Comparison of ENCODE assay signal across 36 cellular contexts in the genomic region with DNA sequence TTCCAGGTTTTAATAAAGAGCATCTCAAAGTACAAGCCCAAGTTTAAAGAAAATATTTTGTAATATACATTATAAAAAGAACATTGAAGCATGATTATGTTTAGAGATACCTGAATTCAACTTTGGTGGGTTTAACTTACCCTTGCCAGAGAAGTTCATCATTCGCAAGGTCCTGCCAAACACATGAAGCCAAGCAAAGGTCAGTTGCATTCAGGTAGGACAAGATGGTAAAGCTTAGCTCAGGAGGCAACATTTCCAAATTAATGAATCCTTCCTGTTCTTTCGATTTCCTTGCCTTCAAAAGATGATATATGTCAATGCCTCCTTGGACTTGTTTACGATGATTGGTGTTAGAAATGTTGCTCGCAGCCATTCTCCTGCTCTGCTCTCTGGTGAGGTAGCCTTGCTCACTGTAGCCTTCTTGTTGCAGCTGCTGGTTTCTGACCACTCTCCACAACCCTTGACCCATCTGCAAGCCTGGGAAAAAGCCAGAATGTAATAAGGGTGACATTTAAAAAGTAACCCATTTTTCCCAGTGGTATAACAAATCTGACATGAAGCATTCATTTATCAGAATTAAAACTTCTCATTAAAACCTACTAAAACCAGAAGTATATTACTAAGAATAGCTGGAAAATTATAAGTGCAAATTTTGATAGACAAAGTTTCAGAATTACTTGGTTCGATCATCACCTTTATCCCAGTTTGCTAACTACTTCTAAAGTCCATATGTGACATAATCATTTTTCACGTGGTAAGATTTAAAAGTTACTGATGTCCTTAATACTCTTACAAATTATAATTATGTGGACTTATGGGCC. TPM values are rescaled to one million over a fixed set of nuclear protein-coding genes. Genes with fewer than 3 reads are reported as not detected.
A peak's percentile ranks its signal among the peaks of the same experiment; 100 is the strongest.
DNase-seq lines count a peak whose midpoint lies in the region; ATAC-seq, FAIRE-seq and TF ChIP-seq lines count a peak whose summit lies in the region.
"Had no signal": no experiment of that assay in that cellular context is flagged by ENCODE, and none has a peak within 500 bp of the region (broad histone marks: within the 10 kb centered on the region; RNA-seq: fewer than 3 reads in every experiment).

No MANE protein-coding gene starts in this region.

- no peak for TF ChIP-seq EP300 in esophagus muscularis mucosa (IDR thresholded peaks at IDR 0.05)

- no peaks in the 10 kb centered on the region for H3K9me3 ChIP-seq in left ventricle myocardium inferior (replicated peaks)
- H3K9me3 ChIP-seq in smooth muscle cell (replicated peaks; ENCODE audit: low read depth): no peaks in the 10 kb centered on the region
- H3K9me3 ChIP-seq in esophagus muscularis mucosa: no peaks in the 10 kb centered on the region
- H3K9me3 ChIP-seq in adrenal gland (replicated peaks in 1 of 3): no peaks in the 10 kb centered on the region
- H3K9me3 ChIP-seq: left lung, MG63, psoas muscle, testis had no signal

- intact Hi-C loops in left ventricle myocardium superior (cut with micrococcal nuclease) (no loop called here), left ventricle myocardium inferior (cut with micrococcal nuclease) (no loop called here), esophagus muscularis mucosa (cut with DNase I) (no loop called here), adrenal gland (cut with DNase I) (no loop called here)

- H2AFZ ChIP-seq in smooth muscle cell (ENCODE audit: low read depth): peak overlapping the region; percentile 38
- H2AFZ ChIP-seq: GM23338, PC-9 had no signal

- no peak overlapping the region for H3K4me3 ChIP-seq in left ventricle myocardium inferior
- peak overlapping the region; percentile 42 for H3K4me3 ChIP-seq in smooth muscle cell
- no peak overlapping the region for H3K4me3 ChIP-seq in esophagus muscularis mucosa
- H3K4me3 ChIP-seq in adrenal gland: no peak overlapping the region
- H3K4me3 ChIP-seq: cardiac muscle cell, coronary artery, GM23338, left lung, MG63, PC-9, psoas muscle, testis had no signal

- WGBS in smooth muscle cell (ENCODE audit: low lambda C conversion rate): 57% methylated on average over 6 of the region's 6 CpGs
- 76% methylated on average over 6 of the region's 6 CpGs for WGBS in esophagus muscularis mucosa
- WGBS in adrenal gland, 4 donors: 83 to 87% (median 85%) methylated on average over 6 of the region's 6 CpGs

- peak; percentile 43 for ATAC-seq in left ventricle myocardium superior
- ATAC-seq in SK-N-SH treated with all-trans-retinoic acid at 6 μM for 48 hours: peak; percentile 65
- ATAC-seq: activated CD8-positive, alpha-beta T cell treated with anti-CD3 and anti-CD28 coated beads, Interleukin-2, amount 10 ng/mL, durations not matched to agents 7 days and 5 days; activated naive CD4-positive, alpha-beta T cell treated with anti-CD3 and anti-CD28 coated beads, Interleukin-2, amount 50 U/mL, for 72 hours; GM23338; left lung; natural killer cell; psoas muscle; stimulated activated naive CD8-positive, alpha-beta T cell treated with anti-CD3 and anti-CD28 coated beads, Interleukin-15, Interleukin-2, amounts not matched to agents 100 U/mL and 50 U/mL, for 24 hours had no signal

- no peaks in the 10 kb centered on the region for H3F3A ChIP-seq in smooth muscle cell (ENCODE audit: low read depth)

- peak; percentile 68 for FAIRE-seq in islet of Langerhans (lab: Jason Lieb, UNC)
- no peak for FAIRE-seq in frontal cortex (lab: Jason Lieb, UNC)
- FAIRE-seq: astrocyte, urothelium cell line had no signal

- H3K4me1 ChIP-seq in left ventricle myocardium inferior: peaks cover 57% of the 10 kb centered on the region
- no peaks in the 10 kb centered on the region for H3K4me1 ChIP-seq in smooth muscle cell (ENCODE audit: low read depth)
- peaks cover 15 to 31% (median 23%) of the 10 kb centered on the region in 4 donors for H3K4me1 ChIP-seq in esophagus muscularis mucosa
- H3K4me1 ChIP-seq in adrenal gland (replicated peaks in 1 of 2): peaks cover 0 to 3% of the 10 kb centered on the region in 2 donors
- H3K4me1 ChIP-seq: left lung, testis had no signal

- TF ChIP-seq CTCF in left ventricle myocardium inferior (IDR thresholded peaks at IDR 0.05; ENCODE audit: borderline replicate concordance): no peak
- no peak for TF ChIP-seq CTCF in smooth muscle cell (IDR thresholded peaks at IDR 0.05; ENCODE audit: borderline replicate concordance, insufficient read depth, poor library complexity, severe bottlenecking)
- TF ChIP-seq CTCF in esophagus muscularis mucosa (IDR thresholded peaks at IDR 0.05): no peak
- no peak for TF ChIP-seq CTCF in adrenal gland (IDR thresholded peaks at IDR 0.05)

- peaks cover 8% of the 10 kb centered on the region for H3K36me3 ChIP-seq in left ventricle myocardium inferior
- H3K36me3 ChIP-seq in smooth muscle cell (ENCODE audit: low read depth): no peaks in the 10 kb centered on the region
- H3K36me3 ChIP-seq in esophagus muscularis mucosa: peaks cover 0 to 16% (median 7%) of the 10 kb centered on the region in 4 donors
- H3K36me3 ChIP-seq in adrenal gland (replicated peaks in 1 of 2): peaks cover 0 to 5% of the 10 kb centered on the region in 2 donors
- H3K36me3 ChIP-seq: MG63, WERI-Rb-1 had no signal

- H4K20me1 ChIP-seq in smooth muscle cell (ENCODE audit: low read depth): no peaks in the 10 kb centered on the region

- DNase-seq in left ventricle myocardium superior (no peak), left ventricle myocardium inferior (no peak), smooth muscle cell (lab: John Stamatoyannopoulos, UW; ENCODE audit: unreplicated experiment) (no peak), frontal cortex (ENCODE audit: low spot score in 2 of 2) (no peak), esophagus muscularis mucosa (ENCODE audit: extremely low spot score) (no peak), adrenal gland (no peak)
- DNase-seq: activated CD4-positive, alpha-beta T cell treated with anti-CD3 and anti-CD28 coated beads for 4 hours; activated CD8-positive, alpha-beta T cell treated with anti-CD3 and anti-CD28 coated beads, Interleukin-2, amount 10 ng/mL, durations not matched to agents 7 days and 5 days; AML-193; CD4-positive, alpha-beta T cell; effector CD8-positive, alpha-beta T cell; KG1; left lung; MG63; natural killer cell; NCI-H1105 treated with DMSO at 0.1 percent for 48 hours; NCI-H2029 treated with DMSO at 0.1 percent for 48 hours; NK-92 treated with Interleukin-12 subunit alpha and Interleukin-12 subunit beta, amount 100 ng/mL, for 24 hours; occipital lobe; PC-9; psoas muscle; SIG-M5; stimulated activated naive CD8-positive, alpha-beta T cell treated with anti-CD3 and anti-CD28 coated beads, Interleukin-15, Interleukin-2, amounts not matched to agents 100 U/mL and 50 U/mL, for 24 hours; SW 1271; T-helper 9 cell; testis; WERI-Rb-1 had no signal

- peaks cover 95% of the 10 kb centered on the region for H3K79me2 ChIP-seq in smooth muscle cell (ENCODE audit: low read depth)

- H3K27ac ChIP-seq in left ventricle myocardium inferior (replicated peaks): no peak overlapping the region
- peak overlapping the region; percentile 65 for H3K27ac ChIP-seq in smooth muscle cell (ENCODE audit: low read depth)
- H3K27ac ChIP-seq in esophagus muscularis mucosa (replicated peaks in 1 of 4): no peak overlapping the region
- no peak overlapping the region for H3K27ac ChIP-seq in adrenal gland
- H3K27ac ChIP-seq: cardiac muscle cell, coronary artery, epithelial cell of prostate, left lung, PC-9, psoas muscle, testis, WERI-Rb-1 had no signal

- peak overlapping the region; percentile 75 for H3K4me2 ChIP-seq in smooth muscle cell
- H3K4me2 ChIP-seq: GM23338, PC-9 had no signal

- peak overlapping the region; percentile 36 for H3K9ac ChIP-seq in smooth muscle cell (ENCODE audit: low read depth)

- H3K27me3 ChIP-seq in left ventricle myocardium inferior (ENCODE audit: low read depth) (no peaks in the 10 kb centered on the region), smooth muscle cell (ENCODE audit: low read depth) (no peaks in the 10 kb centered on the region), esophagus muscularis mucosa (no peaks in the 10 kb centered on the region), adrenal gland (no peaks in the 10 kb centered on the region)
- H3K27me3 ChIP-seq: cardiac muscle cell, left lung, MG63, testis had no signal

- TF ChIP-seq POLR2A in esophagus muscularis mucosa (IDR thresholded peaks at IDR 0.05; ENCODE audit: low read depth): no peak
- TF ChIP-seq POLR2A in adrenal gland (IDR thresholded peaks at IDR 0.05): no peak

RNA-seq across cellular contexts. Expression of gene FBXO8, which starts 20.6 kb away (rescaled TPM):
- total RNA-seq in left ventricle myocardium superior (27.0 TPM), left ventricle myocardium inferior (29.5 TPM), smooth muscle cell (45.7 and 54.3 TPM in 2 replicates), frontal cortex (24.1 TPM), esophagus muscularis mucosa (10 to 100 TPM; 32.0 to 48.0 (median 45.5) TPM), adrenal gland (10 to 100 TPM; 30.8 to 60.9 (median 37.5) TPM)
- polyA plus RNA-seq in smooth muscle cell (34.2 and 35.6 TPM in 2 replicates), adrenal gland (10 to 100 TPM; 17.9 to 41.0 (median 20.0) TPM)

RNA-seq across cellular contexts. Expression of gene CEP44, which starts 20.9 kb away (rescaled TPM):
- total RNA-seq in left ventricle myocardium superior (12.3 TPM), left ventricle myocardium inferior (11.2 TPM), smooth muscle cell (25.2 and 27.5 TPM in 2 replicates), frontal cortex (24.5 TPM), esophagus muscularis mucosa (10 to 100 TPM in 3 of 4 donors, 1 to 10 TPM in 1; 8.1 to 15.8 (median 11.5) TPM), adrenal gland (10 to 100 TPM in 6 of 8 donors, 1 to 10 TPM in 2; 5.8 to 22.5 (median 17.1) TPM)
- polyA plus RNA-seq in smooth muscle cell (11.2 and 11.4 TPM in 2 replicates), adrenal gland (10 to 100 TPM in 1 of 3 donors, 1 to 10 TPM in 2; 7.0 to 12.1 (median 9.4) TPM)
